8 cellular contexts compared by ENCODE assay signal in the genomic region with DNA sequence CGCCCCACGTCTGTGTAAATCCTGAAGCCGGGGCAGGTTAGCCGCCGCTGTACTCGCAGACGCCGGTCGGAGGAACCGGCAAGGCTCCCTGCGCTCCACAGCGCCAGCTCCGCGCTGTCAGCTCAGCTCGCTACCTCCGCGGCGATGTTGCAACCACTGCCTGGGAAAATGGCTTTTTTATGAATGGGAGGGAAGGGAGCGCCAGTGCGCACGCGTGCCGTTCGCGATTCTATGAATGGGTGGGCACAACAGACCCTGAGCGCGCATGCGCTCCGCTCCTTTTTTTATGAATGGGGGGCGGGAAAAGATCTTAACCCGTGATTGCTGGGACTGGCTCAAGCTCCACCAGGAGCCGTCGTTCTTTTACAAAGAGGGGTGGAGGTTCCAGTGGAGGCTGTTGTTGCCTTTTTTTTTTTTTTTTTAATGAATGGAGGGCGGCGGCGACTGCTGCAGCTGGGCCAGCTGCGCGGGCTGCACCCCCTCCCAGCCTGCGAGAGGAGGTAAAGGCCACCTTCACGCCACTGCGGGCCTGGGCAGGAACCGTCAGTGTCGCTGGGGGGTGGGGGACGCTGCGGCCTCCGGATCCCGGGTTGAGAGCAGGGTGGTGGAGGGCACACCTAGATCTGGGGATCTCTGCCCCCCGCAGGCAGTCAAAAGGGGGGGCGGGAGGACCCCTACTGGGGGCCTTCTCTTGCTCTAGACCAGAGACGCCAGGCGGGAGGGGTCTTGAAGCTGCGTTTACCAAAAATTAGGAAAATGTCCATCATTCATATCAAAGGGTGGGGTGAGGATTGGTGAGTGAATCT. TPM values are rescaled to one million over a fixed set of nuclear protein-coding genes. Genes with fewer than 3 reads are reported as not detected.
A peak's percentile ranks its signal among the peaks of the same experiment; 100 is the strongest.
DNase-seq lines count a peak whose midpoint lies in the region; ATAC-seq and FAIRE-seq lines count a peak whose summit lies in the region.

A gene with protein sequence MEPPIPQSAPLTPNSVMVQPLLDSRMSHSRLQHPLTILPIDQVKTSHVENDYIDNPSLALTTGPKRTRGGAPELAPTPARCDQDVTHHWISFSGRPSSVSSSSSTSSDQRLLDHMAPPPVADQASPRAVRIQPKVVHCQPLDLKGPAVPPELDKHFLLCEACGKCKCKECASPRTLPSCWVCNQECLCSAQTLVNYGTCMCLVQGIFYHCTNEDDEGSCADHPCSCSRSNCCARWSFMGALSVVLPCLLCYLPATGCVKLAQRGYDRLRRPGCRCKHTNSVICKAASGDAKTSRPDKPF (minus strand): TSS at position 151 of the 806 bp plus-strand sequence. CDS start 9,913 bp downstream, outside the sequence.

- peak; percentile 91 for FAIRE-seq in endometrium (lab: Jason Lieb, UNC)

- peak; percentile 96 for DNase-seq in COLO829 (ENCODE audit: low spot score)
- DNase-seq in HT1080 (ENCODE audit: low read depth), result peak; percentile 99
- peak; percentile 85 for DNase-seq in NOMO-1 treated with dmso at 0.1 percent for 144 hours (lab: John Stamatoyannopoulos, UW; ENCODE audit: unreplicated experiment)
- peak; percentile 66 for DNase-seq in activated CD8-positive, alpha-beta memory T cell treated with anti-CD3 and anti-CD28 coated beads, Interleukin-2, amount 50 U/mL, for 24 hours (ENCODE audit: extremely low read depth)
- DNase-seq in mesenteric fat pad (ENCODE audit: low spot score), result peak; percentile 97
- peak; percentile 56 for DNase-seq in stimulated activated CD8-positive, alpha-beta memory T cell treated with anti-CD3 and anti-CD28 coated beads, Interleukin-15, amount 100 ng/mL, for 1 hour (ENCODE audit: low read depth)

- peak; percentile 67 for ATAC-seq in GM21360 (IDR thresholded peaks at IDR 0.05; ENCODE audit: unreplicated experiment)

RNA-seq across cellular contexts. Expression of the gene that starts here (rescaled TPM):
- total RNA-seq in HT1080 (2014; rRNA removed; shearing (Covaris generic)), result 16.9 and 27.9 TPM in 2 replicates
- 18.0 and 23.4 TPM in 2 replicates for polyA plus RNA-seq in HT1080 (2015; cell fraction: cytosol; rRNA removed)
- polyA plus RNA-seq in HT1080 (2015; cell fraction: nucleus; rRNA removed), result 42.0 and 42.4 TPM in 2 replicates
- total RNA-seq in mesenteric fat pad, result 79.7 TPM

Comparison
In these comparisons a context has a peak if more than half of its experiments do, and no peak if none do; other contexts are left out.
1. Peak in every context shown above with its lines: DNase-seq and ATAC-seq.